Comparison of ENCODE assay signal across 17 cellular contexts in the genomic region with DNA sequence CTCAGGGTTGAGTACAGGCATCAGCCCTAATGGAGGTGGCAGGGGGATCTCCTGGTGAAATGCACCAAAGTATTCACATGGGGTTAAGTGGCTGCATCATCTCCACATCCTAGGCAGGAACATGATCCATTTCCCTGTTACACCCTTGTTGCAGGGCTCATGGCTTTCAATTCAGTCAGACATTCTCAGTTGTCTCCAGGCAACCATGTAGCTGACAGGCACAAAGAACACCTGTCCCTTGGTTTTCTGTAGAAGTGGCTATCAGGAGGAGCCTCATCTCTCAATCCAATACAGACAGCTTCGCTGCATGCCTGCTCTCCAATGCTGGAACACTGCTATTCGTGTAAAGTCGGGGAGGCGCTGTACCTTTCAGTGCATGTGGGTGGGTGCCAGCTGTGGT.
"Had no signal": no experiment of that assay in that cellular context is flagged by ENCODE, and none has a peak within 500 bp of the region (broad histone marks: within the 10 kb centered on the region; RNA-seq: fewer than 3 reads in every experiment).

No MANE protein-coding gene starts in this region.

- H3K27ac ChIP-seq: adrenal gland, ascending aorta, colonic mucosa, esophagus squamous epithelium, gastrocnemius medialis, left ventricle myocardium inferior, prostate gland, upper lobe of left lung, WERI-Rb-1 had no signal

- H3K4me3 ChIP-seq: adrenal gland, ascending aorta, colonic mucosa, esophagus squamous epithelium, gastrocnemius medialis, left ventricle myocardium inferior, prostate gland, upper lobe of left lung had no signal

- H3K36me3 ChIP-seq: adrenal gland, ascending aorta, colonic mucosa, esophagus squamous epithelium, gastrocnemius medialis, left ventricle myocardium inferior, prostate gland, upper lobe of left lung, WERI-Rb-1 had no signal

- H3K9me3 ChIP-seq: adrenal gland, colonic mucosa, gastrocnemius medialis, prostate gland, upper lobe of left lung had no signal

- ATAC-seq: gastrocnemius medialis; natural killer cell; stimulated activated naive CD8-positive, alpha-beta T cell treated with anti-CD3 and anti-CD28 coated beads, Interleukin-15, Interleukin-2, amounts not matched to agents 100 U/mL and 50 U/mL, for 24 hours had no signal

- H3K4me1 ChIP-seq: adrenal gland, ascending aorta, colonic mucosa, esophagus squamous epithelium, gastrocnemius medialis, left ventricle myocardium inferior, prostate gland, upper lobe of left lung had no signal

- H3K27me3 ChIP-seq: adrenal gland, ascending aorta, colonic mucosa, esophagus squamous epithelium, gastrocnemius medialis, upper lobe of left lung had no signal

- DNase-seq: activated CD4-positive, alpha-beta T cell treated with anti-CD3 and anti-CD28 coated beads, Interleukin-2, amount 10 ng/mL, durations not matched to agents 7 days and 5 days; activated CD4-positive, CD25-positive, alpha-beta regulatory T cell treated with anti-CD3 and anti-CD28 coated beads, Interleukin-2, amount 50 U/mL, for 72 hours; activated T-cell treated with anti-CD3 and anti-CD28 coated beads, Interleukin-2, amount 50 U/mL, for 1 hour; adrenal gland; colonic mucosa; esophagus squamous epithelium; gastrocnemius medialis; hippocampal formation; left ventricle myocardium inferior; natural killer cell; stimulated activated CD4-positive, alpha-beta T cell treated with anti-CD3 and anti-CD28 coated beads, Interleukin-12 subunit alpha, Interleukin-12 subunit beta, amount 100 ng/mL, for 4 hours; stimulated activated CD4-positive, alpha-beta T cell treated with anti-CD3 and anti-CD28 coated beads, Interleukin-4, amount 100 ng/mL, for 4 hours; stimulated activated naive CD8-positive, alpha-beta T cell treated with anti-CD3 and anti-CD28 coated beads, Interleukin-15, Interleukin-2, amounts not matched to agents 100 U/mL and 50 U/mL, for 24 hours; upper lobe of left lung; WERI-Rb-1 had no signal
